In genomic region chr11:61869636-61870428, GRCh38 we compare ENCODE assay signal across 1 cellular context.
TF ChIP-seq lines count a peak whose summit lies in the region.

No MANE protein-coding gene starts in this region.

TF ChIP-seq in WTC11, 78 proteins besides CTCF, POLR2A, EP300 and RAD21:
- TF ChIP-seq ARID4B (CRISPR knock-in tag; IDR thresholded peaks at IDR 0.05; ENCODE audit: borderline replicate concordance) (0 out of 2 replicates have a peak, but pooled peaks have one; percentile 1), FOXK1 (CRISPR knock-in tag; IDR thresholded peaks at IDR 0.05) (no peak), FOXP4 (CRISPR knock-in tag; IDR thresholded peaks at IDR 0.05) (no peak), ZNF138 (CRISPR knock-in tag; conservative IDR thresholded peaks at IDR 0.05) (no peak), NFATC4 (CRISPR knock-in tag; IDR thresholded peaks at IDR 0.05) (peak; percentile 50; the same call in 1 of the 2 replicates)
